ENCODE assay signal across 26 cellular contexts in the genomic region with DNA sequence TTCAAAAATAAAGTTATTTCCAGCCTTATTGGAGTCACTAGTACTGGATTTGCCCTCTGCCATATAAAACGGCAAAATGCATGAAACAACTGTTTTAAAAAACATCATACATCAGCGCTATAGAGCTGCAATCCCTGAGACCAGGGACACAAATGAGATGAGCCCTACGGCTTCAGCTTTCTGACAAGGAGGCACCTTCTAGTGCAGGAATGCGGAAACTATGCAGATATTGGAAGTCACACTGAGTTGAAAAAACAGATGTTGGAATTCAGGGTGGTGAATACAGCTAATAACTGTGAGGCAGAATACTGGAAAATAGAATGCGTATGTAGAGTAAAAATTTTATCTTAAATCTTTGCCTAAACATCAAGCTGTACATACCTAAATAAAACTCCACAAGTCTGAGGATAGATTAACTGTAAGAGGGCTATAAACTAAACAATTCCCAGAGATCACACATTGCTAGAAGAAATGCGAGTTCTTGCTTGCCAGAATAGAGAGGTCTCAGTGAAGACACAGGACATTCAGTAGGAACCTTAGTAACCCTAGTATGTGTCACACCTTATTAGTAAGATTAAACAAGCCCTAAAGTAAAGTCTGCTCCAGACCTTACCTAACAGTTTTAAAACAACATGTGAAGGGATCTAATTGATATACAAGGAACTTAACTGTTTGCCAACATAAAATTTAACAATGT.
DNase-seq lines count a peak whose midpoint lies in the region; ATAC-seq and TF ChIP-seq lines count a peak whose summit lies in the region.
"Had no signal": no experiment of that assay in that cellular context is flagged by ENCODE, and none has a peak within 500 bp of the region (broad histone marks: within the 10 kb centered on the region; RNA-seq: fewer than 3 reads in every experiment).

No MANE protein-coding gene starts in this region.

- peaks cover 15% of the 10 kb centered on the region for H3K4me1 Mint-ChIP-seq in type B pancreatic cell (ENCODE audit: unreplicated experiment)
- no peaks in the 10 kb centered on the region for H3K4me1 Mint-ChIP-seq in CD8-positive, alpha-beta T cell (ENCODE audit: low read depth)
- H3K4me1 Mint-ChIP-seq: IgD-negative memory B cell had no signal

- no peak for DNase-seq in SK-N-MC (ENCODE audit: low read depth, low spot score)
- no peak for DNase-seq in epithelial cell of prostate (ENCODE audit: low read depth, low spot score)
- no peak for DNase-seq in type B pancreatic cell (ENCODE audit: extremely low spot score, unreplicated experiment)
- DNase-seq in NCI-H1417 (lab: John Stamatoyannopoulos, UW): no peak
- no peak for DNase-seq in activated CD4-positive, CD25-positive, alpha-beta regulatory T cell (lab: John Stamatoyannopoulos, UW)
- no peak for DNase-seq in CD8-positive, alpha-beta T cell
- DNase-seq: activated CD4-positive, alpha-beta T cell treated with anti-CD3 and anti-CD28 coated beads for 4 hours; activated naive CD4-positive, alpha-beta T cell; activated T-cell treated with anti-CD3 and anti-CD28 coated beads, Interleukin-2, amount 50 U/mL, for 24 hours; adrenal gland; heart left ventricle; lower lobe of right lung; NCI-H1105; NCI-H2029 treated with DMSO at 0.1 percent for 48 hours; NCI-H345; NCI-H748 treated with DMSO at 0.1 percent for 48 hours; RPMI8226; spleen; stimulated activated CD4-positive, alpha-beta T cell treated with anti-CD3 and anti-CD28 coated beads, Interleukin-4, amount 100 ng/mL, for 1 hour; stimulated activated naive CD4-positive, alpha-beta T cell; T-helper 2 cell had no signal

- H3K36me3 ChIP-seq in SK-N-MC (ENCODE audit: insufficient read depth, low read length) (no peaks in the 10 kb centered on the region), mesodermal cell (ENCODE audit: control insufficient read depth, insufficient read depth, low read length) (no peaks in the 10 kb centered on the region)
- H3K36me3 ChIP-seq in CD8-positive, alpha-beta T cell (ENCODE audit: insufficient read depth, low read length): no peaks in the 10 kb centered on the region
- H3K36me3 ChIP-seq: adrenal gland, heart left ventricle, lower lobe of right lung, neutrophil, spleen, thoracic aorta had no signal

- POLR2A ChIA-PET in CD8-positive, alpha-beta T cell (lab: Charles Lee): no interaction called here

- H3K36me3 Mint-ChIP-seq in type B pancreatic cell: no peaks in the 10 kb centered on the region
- no peaks in the 10 kb centered on the region for H3K36me3 Mint-ChIP-seq in CD8-positive, alpha-beta T cell

- no peaks in the 10 kb centered on the region for H3K9me3 Mint-ChIP-seq in type B pancreatic cell
- peaks cover 5% of the 10 kb centered on the region for H3K9me3 Mint-ChIP-seq in CD8-positive, alpha-beta T cell

- H3K4me3 ChIP-seq in SK-N-MC (no peak overlapping the region), mesodermal cell (ENCODE audit: extremely low read depth, insufficient read depth, low read length, poor library complexity, severe bottlenecking) (no peak overlapping the region)
- no peak overlapping the region for H3K4me3 ChIP-seq in CD8-positive, alpha-beta T cell (ENCODE audit: low read depth, low read length)
- H3K4me3 ChIP-seq: adrenal gland, heart left ventricle, lower lobe of right lung, spleen, thoracic aorta had no signal

- CTCF ChIA-PET in CD8-positive, alpha-beta T cell (lab: Charles Lee): no interaction called here

- no peaks in the 10 kb centered on the region for H3K27me3 Mint-ChIP-seq in type B pancreatic cell
- H3K27me3 Mint-ChIP-seq in CD8-positive, alpha-beta T cell (ENCODE audit: low read depth): no peaks in the 10 kb centered on the region
- H3K27me3 Mint-ChIP-seq: activated T-cell treated with anti-CD3 and anti-CD28 coated beads, Interleukin-2, amount 50 U/mL, for 24 hours; IgD-negative memory B cell had no signal

- H3K9me3 ChIP-seq in SK-N-MC (ENCODE audit: low read depth, low read length): no peaks in the 10 kb centered on the region
- H3K9me3 ChIP-seq in mesodermal cell (ENCODE audit: control insufficient read depth, low read length): no peaks in the 10 kb centered on the region
- no peaks in the 10 kb centered on the region for H3K9me3 ChIP-seq in CD8-positive, alpha-beta T cell (ENCODE audit: low read length)
- H3K9me3 ChIP-seq: adrenal gland, lower lobe of right lung, neutrophil had no signal

- WGBS in mesodermal cell (ENCODE audit: insufficient coverage in 2 of 2), 2 experiments: 30 to 39% methylated on average over 4 to 5 of the region's 6 CpGs

- H3K4me3 Mint-ChIP-seq in type B pancreatic cell: peak overlapping the region; percentile 3
- no peak overlapping the region for H3K4me3 Mint-ChIP-seq in CD8-positive, alpha-beta T cell
- H3K4me3 Mint-ChIP-seq: activated T-cell treated with anti-CD3 and anti-CD28 coated beads, Interleukin-2, amount 50 U/mL, for 24 hours; IgD-negative memory B cell had no signal

- no peak for ATAC-seq in CD8-positive, alpha-beta T cell
- ATAC-seq: heart left ventricle, lower lobe of right lung had no signal

- TF ChIP-seq CTCF in type B pancreatic cell (conservative IDR thresholded peaks at IDR 0.05): no peak
- TF ChIP-seq CTCF in CD8-positive, alpha-beta T cell (IDR thresholded peaks at IDR 0.05): no peak

- H3K27ac Mint-ChIP-seq in type B pancreatic cell: peak overlapping the region; percentile 64
- no peak overlapping the region for H3K27ac Mint-ChIP-seq in CD8-positive, alpha-beta T cell
- H3K27ac Mint-ChIP-seq: activated T-cell treated with anti-CD3 and anti-CD28 coated beads, Interleukin-2, amount 50 U/mL, for 24 hours; IgD-negative memory B cell had no signal

- no peaks in the 10 kb centered on the region for H3K4me1 ChIP-seq in mesodermal cell (ENCODE audit: control insufficient read depth, insufficient read depth, low read length, poor library complexity, severe bottlenecking)
- no peaks in the 10 kb centered on the region for H3K4me1 ChIP-seq in CD8-positive, alpha-beta T cell (ENCODE audit: insufficient read depth, low read length)
- H3K4me1 ChIP-seq: adrenal gland, heart left ventricle, lower lobe of right lung, spleen had no signal

- no peaks in the 10 kb centered on the region for H3K27me3 ChIP-seq in CD8-positive, alpha-beta T cell (ENCODE audit: insufficient read depth, low read length)
- H3K27me3 ChIP-seq: adrenal gland, heart left ventricle, neutrophil, spleen had no signal

- intact Hi-C loops in CD8-positive, alpha-beta T cell (cut with DNase I, micrococcal nuclease): no loop called here

- no peak overlapping the region for H3K9ac ChIP-seq in SK-N-MC (ENCODE audit: insufficient read length)

- H3K27ac ChIP-seq in SK-N-MC: peak overlapping the region; percentile 52; the same call in 1 of the 2 replicates
- H3K27ac ChIP-seq in epithelial cell of prostate: peak overlapping the region; percentile 26
- H3K27ac ChIP-seq in mesodermal cell (ENCODE audit: low read depth, low read length, severe bottlenecking): peak overlapping the region; percentile 58
- no peak overlapping the region for H3K27ac ChIP-seq in CD8-positive, alpha-beta T cell (ENCODE audit: low read depth, low read length)
- H3K27ac ChIP-seq: adrenal gland, C4-2B, heart left ventricle, lower lobe of right lung, neutrophil, spleen, thoracic aorta had no signal
